ENCODE assay signal across 24 cellular contexts in genomic region chr14:63562414-63562813, GRCh38.
"Had no signal": no experiment of that assay in that cellular context is flagged by ENCODE, and none has a peak within 500 bp of the region (broad histone marks: within the 10 kb centered on the region; RNA-seq: fewer than 3 reads in every experiment).

No MANE protein-coding gene starts in this region.

- FAIRE-seq: frontal cortex, kidney, pancreas had no signal

- DNase-seq: activated CD4-positive, alpha-beta T cell treated with anti-CD3 and anti-CD28 coated beads, Interleukin-2, amount 10 ng/mL, durations not matched to agents 24 days and 14 days; activated CD8-positive, alpha-beta T cell treated with anti-CD3 and anti-CD28 coated beads for 36 hours; activated naive CD4-positive, alpha-beta T cell treated with anti-CD3 and anti-CD28 coated beads, Interleukin-2, amount 10 ng/mL, durations not matched to agents 7 days and 5 days; activated naive CD8-positive, alpha-beta T cell treated with anti-CD3 and anti-CD28 coated beads, Interleukin-2, amount 50 U/mL, for 24 hours; activated T-cell treated with anti-CD3 and anti-CD28 coated beads, Interleukin-2, amount 50 U/mL, for 24 hours; effector memory CD8-positive, alpha-beta T cell; esophagus squamous epithelium; kidney; pancreas; right lobe of liver; stimulated activated CD4-positive, alpha-beta T cell treated with anti-CD3 and anti-CD28 coated beads, Interleukin-4, amount 100 ng/mL, for 4 hours; T1000; upper lobe of left lung had no signal

- H3K27me3 ChIP-seq: ascending aorta, cardiac muscle cell, esophagus squamous epithelium, pancreas, right lobe of liver, upper lobe of left lung had no signal

- H3K4me1 ChIP-seq: ascending aorta, esophagus squamous epithelium, pancreas, right lobe of liver had no signal

- H3K4me1 Mint-ChIP-seq: activated CD4-positive, alpha-beta T cell treated with anti-CD3 and anti-CD28 coated beads, Interleukin-2, amount 10 ng/mL, durations not matched to agents 24 days and 14 days; activated naive CD4-positive, alpha-beta T cell treated with anti-CD3 and anti-CD28 coated beads, Interleukin-2, amount 10 ng/mL, durations not matched to agents 7 days and 5 days; activated naive CD8-positive, alpha-beta T cell treated with anti-CD3 and anti-CD28 coated beads, Interleukin-2, amount 50 U/mL, for 24 hours; stimulated activated memory B cell treated with anti-CD40 and anti-IgM and Interleukin-4, amounts not matched to agents 10 μg/mL and 1 μg/mL and 100 μg/mL, for 72 hours had no signal

- H3K9me3 ChIP-seq: ascending aorta, neutrophil, pancreas, right lobe of liver, thoracic aorta, upper lobe of left lung had no signal

- H3K36me3 Mint-ChIP-seq: activated naive CD4-positive, alpha-beta T cell treated with anti-CD3 and anti-CD28 coated beads, Interleukin-2, amount 10 ng/mL, durations not matched to agents 7 days and 5 days; mesothelial cell of epicardium; natural killer cell treated with Interleukin-12 subunit alpha and Interleukin-12 subunit beta and Interleukin-15 and Interleukin-18, amount 100 ng/mL, for 72 hours; stimulated activated memory B cell treated with anti-CD40 and anti-IgM and Interleukin-4, amounts not matched to agents 10 μg/mL and 1 μg/mL and 100 μg/mL, for 72 hours had no signal

- H3K36me3 ChIP-seq: ascending aorta, cardiac muscle cell, esophagus squamous epithelium, neutrophil, pancreas, right lobe of liver, thoracic aorta, upper lobe of left lung had no signal

- H3K4me3 ChIP-seq: ascending aorta, cardiac muscle cell, esophagus squamous epithelium, lung, pancreas, right lobe of liver, smooth muscle cell, thoracic aorta, upper lobe of left lung had no signal

- ATAC-seq: activated CD8-positive, alpha-beta T cell treated with anti-CD3 and anti-CD28 coated beads for 36 hours; activated naive CD8-positive, alpha-beta T cell treated with anti-CD3 and anti-CD28 coated beads, Interleukin-2, amount 50 U/mL, for 24 hours; effector memory CD8-positive, alpha-beta T cell; left lobe of liver; natural killer cell treated with Interleukin-12 subunit alpha and Interleukin-12 subunit beta and Interleukin-15 and Interleukin-18, amount 100 ng/mL, for 72 hours; pancreas; right lobe of liver; stimulated activated memory B cell treated with anti-CD40 and anti-IgM and Interleukin-4, amounts not matched to agents 10 μg/mL and 1 μg/mL and 100 μg/mL, for 72 hours had no signal

- H3K4me2 ChIP-seq: smooth muscle cell had no signal

- H3K9me3 Mint-ChIP-seq: activated CD4-positive, alpha-beta T cell treated with anti-CD3 and anti-CD28 coated beads, Interleukin-2, amount 10 ng/mL, durations not matched to agents 24 days and 14 days; activated naive CD4-positive, alpha-beta T cell treated with anti-CD3 and anti-CD28 coated beads, Interleukin-2, amount 10 ng/mL, durations not matched to agents 7 days and 5 days; activated naive CD8-positive, alpha-beta T cell treated with anti-CD3 and anti-CD28 coated beads, Interleukin-2, amount 50 U/mL, for 24 hours; activated T-cell treated with anti-CD3 and anti-CD28 coated beads, Interleukin-2, amount 50 U/mL, for 24 hours; effector memory CD8-positive, alpha-beta T cell; natural killer cell treated with Interleukin-12 subunit alpha and Interleukin-12 subunit beta and Interleukin-15 and Interleukin-18, amount 100 ng/mL, for 72 hours had no signal

- H3K4me3 Mint-ChIP-seq: activated CD4-positive, alpha-beta T cell treated with anti-CD3 and anti-CD28 coated beads, Interleukin-2, amount 10 ng/mL, durations not matched to agents 24 days and 14 days; activated CD8-positive, alpha-beta T cell treated with anti-CD3 and anti-CD28 coated beads for 36 hours; activated naive CD4-positive, alpha-beta T cell treated with anti-CD3 and anti-CD28 coated beads, Interleukin-2, amount 10 ng/mL, durations not matched to agents 7 days and 5 days; activated naive CD8-positive, alpha-beta T cell treated with anti-CD3 and anti-CD28 coated beads, Interleukin-2, amount 50 U/mL, for 24 hours; activated T-cell treated with anti-CD3 and anti-CD28 coated beads, Interleukin-2, amount 50 U/mL, for 24 hours; effector memory CD8-positive, alpha-beta T cell; mesothelial cell of epicardium; natural killer cell treated with Interleukin-12 subunit alpha and Interleukin-12 subunit beta and Interleukin-15 and Interleukin-18, amount 100 ng/mL, for 72 hours; stimulated activated memory B cell treated with anti-CD40 and anti-IgM and Interleukin-4, amounts not matched to agents 10 μg/mL and 1 μg/mL and 100 μg/mL, for 72 hours had no signal

- H3K27ac ChIP-seq: ascending aorta, cardiac muscle cell, esophagus squamous epithelium, neutrophil, pancreas, right lobe of liver, thoracic aorta, upper lobe of left lung had no signal

- H3K27ac Mint-ChIP-seq: activated CD4-positive, alpha-beta T cell treated with anti-CD3 and anti-CD28 coated beads, Interleukin-2, amount 10 ng/mL, durations not matched to agents 24 days and 14 days; activated CD8-positive, alpha-beta T cell treated with anti-CD3 and anti-CD28 coated beads for 36 hours; activated naive CD4-positive, alpha-beta T cell treated with anti-CD3 and anti-CD28 coated beads, Interleukin-2, amount 10 ng/mL, durations not matched to agents 7 days and 5 days; activated naive CD8-positive, alpha-beta T cell treated with anti-CD3 and anti-CD28 coated beads, Interleukin-2, amount 50 U/mL, for 24 hours; activated T-cell treated with anti-CD3 and anti-CD28 coated beads, Interleukin-2, amount 50 U/mL, for 24 hours; effector memory CD8-positive, alpha-beta T cell; mesothelial cell of epicardium; natural killer cell treated with Interleukin-12 subunit alpha and Interleukin-12 subunit beta and Interleukin-15 and Interleukin-18, amount 100 ng/mL, for 72 hours; stimulated activated memory B cell treated with anti-CD40 and anti-IgM and Interleukin-4, amounts not matched to agents 10 μg/mL and 1 μg/mL and 100 μg/mL, for 72 hours had no signal
